2 cellular contexts compared by ENCODE assay signal in the genomic region with DNA sequence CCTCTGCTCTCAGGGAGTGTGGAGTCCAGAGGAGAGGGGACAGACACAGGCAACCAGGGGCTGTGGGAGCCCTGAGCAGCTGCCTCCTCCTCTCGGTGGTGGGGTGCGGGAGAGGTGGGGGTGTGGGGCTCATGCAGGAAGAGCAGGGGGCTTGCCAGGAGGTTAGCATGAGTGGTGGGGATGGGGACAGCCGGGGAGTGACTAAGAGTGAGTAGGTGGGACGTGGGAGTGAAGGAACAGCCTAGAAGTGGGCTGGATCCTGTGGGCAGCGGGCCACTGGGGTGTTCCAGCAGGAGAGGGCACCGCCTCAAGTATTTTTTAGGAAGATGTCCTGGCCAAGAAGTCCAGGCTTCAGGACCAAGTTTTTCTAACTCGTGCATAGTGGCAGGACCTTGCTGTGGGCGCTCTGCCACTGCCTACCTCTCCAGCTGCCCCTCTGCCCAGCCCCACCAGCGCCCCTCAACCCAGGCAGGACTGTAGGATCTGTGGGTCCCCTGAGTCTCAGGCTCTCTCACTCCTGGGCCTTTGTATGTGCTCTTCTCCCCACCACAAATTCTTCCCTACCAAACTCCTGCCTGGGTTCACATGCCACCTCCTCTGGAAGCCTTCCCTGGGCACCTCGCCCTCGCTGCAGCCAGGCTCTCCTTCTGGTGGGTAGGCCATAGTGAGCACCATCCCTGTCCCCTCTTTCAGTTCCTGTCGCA.
TF ChIP-seq lines count a peak whose summit lies in the region.

No MANE protein-coding gene starts in this region.

TF ChIP-seq in IMR-90, 13 proteins besides CTCF, POLR2A, EP300 and RAD21:
- no peak for TF ChIP-seq CEBPB (IDR thresholded peaks at IDR 0.05; ENCODE audit: low read depth, low read length)
- no peak for TF ChIP-seq RCOR1 (IDR thresholded peaks at IDR 0.05; ENCODE audit: insufficient replicate concordance, low read length)
- TF ChIP-seq BHLHE40 (IDR thresholded peaks at IDR 0.05; ENCODE audit: low read depth, low read length): no peak
- no peak for TF ChIP-seq RFX5 (IDR thresholded peaks at IDR 0.05; ENCODE audit: low read depth, low read length)
- no peak for TF ChIP-seq NFE2L2 (IDR thresholded peaks at IDR 0.05; ENCODE audit: low read depth, low read length)
- no peak for TF ChIP-seq MAZ (IDR thresholded peaks at IDR 0.05; ENCODE audit: borderline replicate concordance, low read depth, low read length)
- TF ChIP-seq, protein P1, sequence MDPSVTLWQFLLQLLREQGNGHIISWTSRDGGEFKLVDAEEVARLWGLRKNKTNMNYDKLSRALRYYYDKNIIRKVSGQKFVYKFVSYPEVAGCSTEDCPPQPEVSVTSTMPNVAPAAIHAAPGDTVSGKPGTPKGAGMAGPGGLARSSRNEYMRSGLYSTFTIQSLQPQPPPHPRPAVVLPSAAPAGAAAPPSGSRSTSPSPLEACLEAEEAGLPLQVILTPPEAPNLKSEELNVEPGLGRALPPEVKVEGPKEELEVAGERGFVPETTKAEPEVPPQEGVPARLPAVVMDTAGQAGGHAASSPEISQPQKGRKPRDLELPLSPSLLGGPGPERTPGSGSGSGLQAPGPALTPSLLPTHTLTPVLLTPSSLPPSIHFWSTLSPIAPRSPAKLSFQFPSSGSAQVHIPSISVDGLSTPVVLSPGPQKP (IDR thresholded peaks at IDR 0.05; ENCODE audit: borderline replicate concordance, low read depth, low read length): no peak
- no peak for TF ChIP-seq MAFK (IDR thresholded peaks at IDR 0.05; ENCODE audit: low read depth, low read length)
- TF ChIP-seq SMC3 (IDR thresholded peaks at IDR 0.05; ENCODE audit: low read depth, low read length): no peak
- no peak for TF ChIP-seq FOS (IDR thresholded peaks at IDR 0.05; ENCODE audit: low read depth, low read length)
- no peak for TF ChIP-seq CHD1 (IDR thresholded peaks at IDR 0.05; ENCODE audit: low read depth, low read length)
- TF ChIP-seq, protein P2, sequence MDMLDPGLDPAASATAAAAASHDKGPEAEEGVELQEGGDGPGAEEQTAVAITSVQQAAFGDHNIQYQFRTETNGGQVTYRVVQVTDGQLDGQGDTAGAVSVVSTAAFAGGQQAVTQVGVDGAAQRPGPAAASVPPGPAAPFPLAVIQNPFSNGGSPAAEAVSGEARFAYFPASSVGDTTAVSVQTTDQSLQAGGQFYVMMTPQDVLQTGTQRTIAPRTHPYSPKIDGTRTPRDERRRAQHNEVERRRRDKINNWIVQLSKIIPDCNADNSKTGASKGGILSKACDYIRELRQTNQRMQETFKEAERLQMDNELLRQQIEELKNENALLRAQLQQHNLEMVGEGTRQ (IDR thresholded peaks at IDR 0.05; ENCODE audit: low read depth, low read length): no peak
- no peak for TF ChIP-seq MXI1 (IDR thresholded peaks at IDR 0.05; ENCODE audit: borderline replicate concordance, low read depth, low read length)

TF ChIP-seq in K562, 482 proteins besides CTCF, POLR2A, EP300 and RAD21:
- TF ChIP-seq EGR1 (conservative IDR thresholded peaks at IDR 0.05): peak; percentile 68
- no peak for TF ChIP-seq MAFK (IDR thresholded peaks at IDR 0.05; ENCODE audit: low read length)
- TF ChIP-seq HDAC3 (IDR thresholded peaks at IDR 0.05; ENCODE audit: borderline replicate concordance, partially characterized antibody): no peak
